Comparison of ENCODE assay signal across 1 cellular context in genomic region chr1:107264561-107264960, GRCh38.
TF ChIP-seq lines count a peak whose summit lies in the region.

No MANE protein-coding gene starts in this region.

TF ChIP-seq in SK-N-SH, 30 proteins besides CTCF, POLR2A, EP300 and RAD21 (continued from another document):
- no peak for TF ChIP-seq MXI1 (IDR thresholded peaks at IDR 0.05; ENCODE audit: low read depth, low read length)
- no peak for TF ChIP-seq TCF12 (IDR thresholded peaks at IDR 0.05)
- TF ChIP-seq JUND (IDR thresholded peaks at IDR 0.05) = no peak
- TF ChIP-seq RCOR1 (IDR thresholded peaks at IDR 0.05; ENCODE audit: low read length) = no peak
- no peak for TF ChIP-seq USF1 (IDR thresholded peaks at IDR 0.05; ENCODE audit: borderline replicate concordance, low read depth)
- TF ChIP-seq TAF1 (IDR thresholded peaks at IDR 0.05; ENCODE audit: borderline replicate concordance, low read depth, low read length) = no peak
- no peak for TF ChIP-seq MAX (IDR thresholded peaks at IDR 0.05; ENCODE audit: low read depth)
- TF ChIP-seq, protein P1, sequence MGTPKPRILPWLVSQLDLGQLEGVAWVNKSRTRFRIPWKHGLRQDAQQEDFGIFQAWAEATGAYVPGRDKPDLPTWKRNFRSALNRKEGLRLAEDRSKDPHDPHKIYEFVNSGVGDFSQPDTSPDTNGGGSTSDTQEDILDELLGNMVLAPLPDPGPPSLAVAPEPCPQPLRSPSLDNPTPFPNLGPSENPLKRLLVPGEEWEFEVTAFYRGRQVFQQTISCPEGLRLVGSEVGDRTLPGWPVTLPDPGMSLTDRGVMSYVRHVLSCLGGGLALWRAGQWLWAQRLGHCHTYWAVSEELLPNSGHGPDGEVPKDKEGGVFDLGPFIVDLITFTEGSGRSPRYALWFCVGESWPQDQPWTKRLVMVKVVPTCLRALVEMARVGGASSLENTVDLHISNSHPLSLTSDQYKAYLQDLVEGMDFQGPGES (IDR thresholded peaks at IDR 0.05; ENCODE audit: low read depth, low read length) = no peak
